Comparison of ENCODE assay signal across 32 cellular contexts in genomic region chr1:110492573-110492972, GRCh38. TPM values are rescaled to one million over a fixed set of nuclear protein-coding genes. Genes with fewer than 3 reads are reported as not detected.
"Had no signal": no experiment of that assay in that cellular context is flagged by ENCODE, and none has a peak within 500 bp of the region (broad histone marks: within the 10 kb centered on the region; RNA-seq: fewer than 3 reads in every experiment).

No MANE protein-coding gene starts in this region.

- H3K9me3 Mint-ChIP-seq: activated naive CD4-positive, alpha-beta T cell treated with anti-CD3 and anti-CD28 coated beads, Interleukin-2, amount 50 U/mL, for 72 hours; activated naive CD8-positive, alpha-beta T cell treated with anti-CD3 and anti-CD28 coated beads, Interleukin-2, amount 50 U/mL, for 24 hours; activated T-cell treated with anti-CD3 and anti-CD28 coated beads, Interleukin-2, amount 50 U/mL, for 24 hours; activated T-helper 1 cell treated with anti-CD3 and anti-CD28 coated beads, Interleukin-12 subunit alpha, Interleukin-12 subunit beta, Interleukin-2, Interleukin-4 antibody, amounts not matched to agents 30 ng/mL and 10 ng/mL and 1 ng/mL, durations not matched to agents 14 hours and 24 hours and 36 hours; T-helper 2 cell treated with Interferon-gamma antibody and Interleukin-4, amounts not matched to agents 5 μg/mL and 100 μg/mL, for 36 hours had no signal

- H3K27ac Mint-ChIP-seq: activated CD8-positive, alpha-beta memory T cell treated with anti-CD3 and anti-CD28 coated beads, Interleukin-2, amount 10 ng/mL, durations not matched to agents 7 days and 5 days; activated naive CD8-positive, alpha-beta T cell treated with anti-CD3 and anti-CD28 coated beads, Interleukin-2, amount 50 U/mL, for 24 hours; activated T-cell treated with anti-CD3 and anti-CD28 coated beads, Interleukin-2, amount 50 U/mL, for 24 hours; activated T-helper 1 cell treated with anti-CD3 and anti-CD28 coated beads, Interleukin-12 subunit alpha, Interleukin-12 subunit beta, Interleukin-2, Interleukin-4 antibody, amounts not matched to agents 30 ng/mL and 10 ng/mL and 1 ng/mL, durations not matched to agents 14 hours and 24 hours and 36 hours; T-helper 2 cell treated with Interferon-gamma antibody and Interleukin-4, amounts not matched to agents 5 μg/mL and 100 μg/mL, for 36 hours had no signal

- H3K27ac ChIP-seq: brain microvascular endothelial cell, cardiac muscle cell, RWPE1, SJCRH30 had no signal

- H3K36me3 Mint-ChIP-seq: activated CD8-positive, alpha-beta memory T cell treated with anti-CD3 and anti-CD28 coated beads, Interleukin-2, amount 10 ng/mL, durations not matched to agents 7 days and 5 days; activated naive CD4-positive, alpha-beta T cell treated with anti-CD3 and anti-CD28 coated beads, Interleukin-2, amount 50 U/mL, for 72 hours had no signal

- H3K4me1 Mint-ChIP-seq: activated CD8-positive, alpha-beta memory T cell treated with anti-CD3 and anti-CD28 coated beads, Interleukin-2, amount 10 ng/mL, durations not matched to agents 7 days and 5 days; activated naive CD8-positive, alpha-beta T cell treated with anti-CD3 and anti-CD28 coated beads, Interleukin-2, amount 50 U/mL, for 24 hours had no signal

- H3K4me3 Mint-ChIP-seq: activated CD8-positive, alpha-beta memory T cell treated with anti-CD3 and anti-CD28 coated beads, Interleukin-2, amount 10 ng/mL, durations not matched to agents 7 days and 5 days; activated naive CD8-positive, alpha-beta T cell treated with anti-CD3 and anti-CD28 coated beads, Interleukin-2, amount 50 U/mL, for 24 hours; activated T-cell treated with anti-CD3 and anti-CD28 coated beads, Interleukin-2, amount 50 U/mL, for 24 hours; activated T-helper 1 cell treated with anti-CD3 and anti-CD28 coated beads, Interleukin-12 subunit alpha, Interleukin-12 subunit beta, Interleukin-2, Interleukin-4 antibody, amounts not matched to agents 30 ng/mL and 10 ng/mL and 1 ng/mL, durations not matched to agents 14 hours and 24 hours and 36 hours; T-helper 2 cell treated with Interferon-gamma antibody and Interleukin-4, amounts not matched to agents 5 μg/mL and 100 μg/mL, for 36 hours had no signal

- DNase-seq: activated CD4-positive, alpha-beta T cell treated with anti-CD3 and anti-CD28 coated beads for 48 hours; activated CD4-positive, alpha-beta T cell treated with anti-CD3 and anti-CD28 coated beads, Interleukin-2, amount 50 U/mL, for 4 hours; activated CD8-positive, alpha-beta memory T cell treated with anti-CD3 and anti-CD28 coated beads, Interleukin-2, amount 10 ng/mL, durations not matched to agents 7 days and 5 days; activated effector memory CD4-positive, alpha-beta T cell treated with Interleukin-2 at 50 U/mL for 16 hours; activated naive CD4-positive, alpha-beta T cell treated with Interleukin-2 at 50 U/mL for 16 hours; activated naive CD8-positive, alpha-beta T cell treated with anti-CD3 and anti-CD28 coated beads, Interleukin-2, amount 50 U/mL, for 24 hours; activated T-cell treated with anti-CD3 and anti-CD28 coated beads, Interleukin-2, amount 50 U/mL, for 24 hours; brain microvascular endothelial cell; KG1; NCI-H1048; NCI-H146; NCI-H1930; NCI-H2171; NCI-H2227 treated with DMSO at 0.1 percent for 48 hours; NCI-H526; NCI-H82; Right ventricle myocardium superior; SJCRH30; SK-N-SH; SW 1271 had no signal

- H3K4me1 ChIP-seq: SJCRH30 had no signal

- H3K4me3 ChIP-seq: cardiac muscle cell, SJCRH30 had no signal

- ATAC-seq: activated CD4-positive, CD25-positive, alpha-beta regulatory T cell treated with anti-CD3 and anti-CD28 coated beads, Interleukin-2, amount 50 U/mL, for 24 hours; activated CD8-positive, alpha-beta memory T cell treated with anti-CD3 and anti-CD28 coated beads, Interleukin-2, amount 10 ng/mL, durations not matched to agents 7 days and 5 days; activated naive CD4-positive, alpha-beta T cell treated with anti-CD3 and anti-CD28 coated beads, Interleukin-2, amount 50 U/mL, for 72 hours; activated naive CD8-positive, alpha-beta T cell treated with anti-CD3 and anti-CD28 coated beads, Interleukin-2, amount 50 U/mL, for 24 hours; Panc1 had no signal

- H3K36me3 ChIP-seq: brain microvascular endothelial cell, cardiac muscle cell, SJCRH30 had no signal

- H3K9me3 ChIP-seq: SJCRH30, SK-N-SH had no signal

- H3K27me3 Mint-ChIP-seq: activated CD8-positive, alpha-beta memory T cell treated with anti-CD3 and anti-CD28 coated beads, Interleukin-2, amount 10 ng/mL, durations not matched to agents 7 days and 5 days; activated naive CD8-positive, alpha-beta T cell treated with anti-CD3 and anti-CD28 coated beads, Interleukin-2, amount 50 U/mL, for 24 hours; activated T-cell treated with anti-CD3 and anti-CD28 coated beads, Interleukin-2, amount 50 U/mL, for 24 hours had no signal

- H3K27me3 ChIP-seq: brain microvascular endothelial cell, cardiac muscle cell had no signal

RNA-seq across cellular contexts. Expression of gene KCNA10, which starts 26.4 kb away (rescaled TPM):
- total RNA-seq: activated CD8-positive, alpha-beta memory T cell treated with anti-CD3 and anti-CD28 coated beads, Interleukin-2, amount 10 ng/mL, durations not matched to agents 7 days and 5 days; activated naive CD4-positive, alpha-beta T cell treated with anti-CD3 and anti-CD28 coated beads, Interleukin-2, amount 50 U/mL, for 72 hours; activated T-helper 1 cell treated with anti-CD3 and anti-CD28 coated beads, Interleukin-12 subunit alpha, Interleukin-12 subunit beta, Interleukin-2, Interleukin-4 antibody, amounts not matched to agents 30 ng/mL and 10 ng/mL and 1 ng/mL, durations not matched to agents 14 hours and 24 hours and 36 hours; cardiac muscle cell; LHCN-M2; M059J; NCI-H460; OCI-LY7; Right ventricle myocardium superior; SJCRH30; T-helper 1 cell treated with Interleukin-12 subunit alpha and Interleukin-12 subunit beta and Interleukin-4 antibody, amounts not matched to agents 30 ng/mL and 1 ng/mL, for 36 hours had no signal
- polyA plus RNA-seq: cardiac muscle cell, SK-N-SH had no signal

RNA-seq across cellular contexts. Expression of gene PROK1, which starts 41.6 kb away (rescaled TPM):
- total RNA-seq: activated CD8-positive, alpha-beta memory T cell treated with anti-CD3 and anti-CD28 coated beads, Interleukin-2, amount 10 ng/mL, durations not matched to agents 7 days and 5 days; activated naive CD4-positive, alpha-beta T cell treated with anti-CD3 and anti-CD28 coated beads, Interleukin-2, amount 50 U/mL, for 72 hours; activated T-helper 1 cell treated with anti-CD3 and anti-CD28 coated beads, Interleukin-12 subunit alpha, Interleukin-12 subunit beta, Interleukin-2, Interleukin-4 antibody, amounts not matched to agents 30 ng/mL and 10 ng/mL and 1 ng/mL, durations not matched to agents 14 hours and 24 hours and 36 hours; LHCN-M2; NCI-H460; OCI-LY7; Right ventricle myocardium superior; SJCRH30 had no signal
- polyA plus RNA-seq: cardiac muscle cell, SK-N-SH had no signal
